ENCODE assay signal across 1 cellular context in genomic region chr21:37237346-37237745, GRCh38.
TF ChIP-seq lines count a peak whose summit lies in the region.

No MANE protein-coding gene starts in this region.

TF ChIP-seq in HepG2, 621 proteins besides CTCF, POLR2A, EP300 and RAD21:
- no peak for TF ChIP-seq CCAR2 (optimal IDR thresholded peaks at IDR 0.05; ENCODE audit: low read depth, low read length)
